In genomic region chr11:47512701-47513100, GRCh38 we compare ENCODE assay signal across 11 cellular contexts. TPM values are rescaled to one million over a fixed set of nuclear protein-coding genes. Genes with fewer than 3 reads are reported as not detected.
DNase-seq lines count a peak whose midpoint lies in the region; ATAC-seq and TF ChIP-seq lines count a peak whose summit lies in the region.
"Had no signal": no experiment of that assay in that cellular context is flagged by ENCODE, and none has a peak within 500 bp of the region (broad histone marks: within the 10 kb centered on the region; RNA-seq: fewer than 3 reads in every experiment).

No MANE protein-coding gene starts in this region.

- H3K4me2 ChIP-seq in SU-DHL-6 (ENCODE audit: low read depth, low read length, poor library complexity, severe bottlenecking) (peak overlapping the region; percentile 34), smooth muscle cell (peak overlapping the region; percentile 71)

- WGBS in smooth muscle cell (ENCODE audit: low lambda C conversion rate), result 11% methylated on average over 2 of the region's 2 CpGs

- H3K9me3 Mint-ChIP-seq in T-helper 1 cell treated with Interleukin-12 subunit alpha and Interleukin-12 subunit beta and Interleukin-4 antibody, amounts not matched to agents 30 μg/mL and 1 μg/mL, for 36 hours, result no peaks in the 10 kb centered on the region
- H3K9me3 Mint-ChIP-seq in Caco-2 (ENCODE audit: unreplicated experiment) (no peaks in the 10 kb centered on the region), Calu3 (ENCODE audit: low read depth, unreplicated experiment) (no peaks in the 10 kb centered on the region)

- peak overlapping the region; percentile 6 for H3K27ac Mint-ChIP-seq in T-helper 1 cell treated with Interleukin-12 subunit alpha and Interleukin-12 subunit beta and Interleukin-4 antibody, amounts not matched to agents 30 μg/mL and 1 μg/mL, for 36 hours
- H3K27ac Mint-ChIP-seq in Caco-2 (ENCODE audit: unreplicated experiment) (no peak overlapping the region), Calu3 (ENCODE audit: unreplicated experiment) (no peak overlapping the region)

- H3K9ac ChIP-seq in SU-DHL-6 (ENCODE audit: low read length), result peak overlapping the region; percentile 1; the same call in 1 of the 2 replicates
- peak overlapping the region; percentile 23; the same call in 1 of the 2 replicates for H3K9ac ChIP-seq in iPS-20b (ENCODE audit: low read depth, low read length)
- peak overlapping the region; percentile 68 for H3K9ac ChIP-seq in smooth muscle cell (ENCODE audit: low read depth)

- H3K4me1 Mint-ChIP-seq in T-helper 1 cell treated with Interleukin-12 subunit alpha and Interleukin-12 subunit beta and Interleukin-4 antibody, amounts not matched to agents 30 μg/mL and 1 μg/mL, for 36 hours (ENCODE audit: low read depth), result peaks cover 56% of the 10 kb centered on the region
- H3K4me1 Mint-ChIP-seq in Caco-2 (ENCODE audit: low read depth, unreplicated experiment), result peaks cover 44% of the 10 kb centered on the region
- H3K4me1 Mint-ChIP-seq in Calu3 (ENCODE audit: low read depth, unreplicated experiment), result peaks cover 50% of the 10 kb centered on the region

- no peak overlapping the region for H3K4me3 ChIP-seq in SU-DHL-6 (ENCODE audit: insufficient read depth, low read length, poor library complexity, severe bottlenecking)
- H3K4me3 ChIP-seq in iPS-20b (ENCODE audit: low read length), result no peak overlapping the region
- no peak overlapping the region for H3K4me3 ChIP-seq in smooth muscle cell
- no peak overlapping the region for H3K4me3 ChIP-seq in Caco-2 (ENCODE audit: low read depth, low read length)
- H3K4me3 ChIP-seq: transverse colon had no signal

- peaks cover 15% of the 10 kb centered on the region for H3F3A ChIP-seq in SU-DHL-6 (ENCODE audit: insufficient read depth)
- peaks cover 27% of the 10 kb centered on the region for H3F3A ChIP-seq in smooth muscle cell (ENCODE audit: low read depth)

- H2AFZ ChIP-seq in SU-DHL-6 (ENCODE audit: low read depth, low read length, severe bottlenecking), result no peak overlapping the region
- no peak overlapping the region for H2AFZ ChIP-seq in smooth muscle cell (ENCODE audit: low read depth)

- no peaks in the 10 kb centered on the region for H3K9me3 ChIP-seq in SU-DHL-6 (ENCODE audit: insufficient read depth, low read length)
- no peaks in the 10 kb centered on the region for H3K9me3 ChIP-seq in iPS-20b (ENCODE audit: insufficient read depth, low read depth, low read length)
- no peaks in the 10 kb centered on the region for H3K9me3 ChIP-seq in smooth muscle cell (replicated peaks; ENCODE audit: low read depth)
- no peaks in the 10 kb centered on the region for H3K9me3 ChIP-seq in Caco-2
- H3K9me3 ChIP-seq: transverse colon had no signal

- ATAC-seq in HG03432 (IDR thresholded peaks at IDR 0.05; ENCODE audit: unreplicated experiment), result no peak

- TF ChIP-seq CTCF in SU-DHL-6 (IDR thresholded peaks at IDR 0.05; ENCODE audit: insufficient read depth, low read length, poor library complexity, severe bottlenecking) (no peak), smooth muscle cell (IDR thresholded peaks at IDR 0.05; ENCODE audit: borderline replicate concordance, insufficient read depth, poor library complexity, severe bottlenecking) (no peak), Caco-2 (IDR thresholded peaks at IDR 0.05; ENCODE audit: insufficient read depth in 1 of 2, low read depth in 1 of 2, low read length in 1 of 2, severe bottlenecking in 1 of 2, unreplicated experiment in 1 of 2) (no peak), Calu3 (IDR thresholded peaks at IDR 0.05; ENCODE audit: unreplicated experiment) (no peak)

- DNase-seq in T-helper 1 cell (no peak), smooth muscle cell (lab: John Stamatoyannopoulos, UW; ENCODE audit: unreplicated experiment) (no peak), Caco-2 (no peak), Calu3 (no peak)
- DNase-seq: NCI-H446, posterior cingulate gyrus, transverse colon had no signal

- CTCF ChIA-PET in Caco-2 (lab: Charles Lee) (interaction anchor here (0.6 kb wide), 1 partner anchor 59 kb away, joined by 3 read pairs; no protein-coding TSS in a partner anchor), Calu3 (lab: Charles Lee) (interaction anchor here (1.6 kb wide), 1 partner anchor 39 kb away, joined by 3 read pairs; no protein-coding TSS in a partner anchor)

- POLR2A ChIA-PET in Caco-2 (lab: Charles Lee), result no interaction called here

- intact Hi-C loops in Caco-2 (cut with micrococcal nuclease; ENCODE audit: unreplicated experiment) (no loop called here), Calu3 (cut with micrococcal nuclease; ENCODE audit: unreplicated experiment) (no loop called here)

- H3K4me1 ChIP-seq in iPS-20b (ENCODE audit: insufficient read depth, low read length) (peaks cover 33% of the 10 kb centered on the region), smooth muscle cell (ENCODE audit: low read depth) (peaks cover 53% of the 10 kb centered on the region), Caco-2 (peaks cover 35% of the 10 kb centered on the region)

- H3K36me3 ChIP-seq in SU-DHL-6 (ENCODE audit: low read length) (no peaks in the 10 kb centered on the region), iPS-20b (ENCODE audit: insufficient read depth, low read depth, low read length) (no peaks in the 10 kb centered on the region; the same call in 1 of the 2 replicates), smooth muscle cell (ENCODE audit: low read depth) (no peaks in the 10 kb centered on the region), Caco-2 (ENCODE audit: control insufficient read depth, insufficient read depth, low read length) (no peaks in the 10 kb centered on the region)
- H3K36me3 ChIP-seq: transverse colon had no signal

- 0 out of 2 replicates have a peak, but pooled peaks cover 3% of the 10 kb centered on the region for H4K20me1 ChIP-seq in SU-DHL-6 (ENCODE audit: low read depth, low read length)
- peaks cover 66% of the 10 kb centered on the region for H4K20me1 ChIP-seq in smooth muscle cell (ENCODE audit: low read depth)

- H3K27me3 ChIP-seq in SU-DHL-6 (ENCODE audit: low read length), result no peaks in the 10 kb centered on the region
- H3K27me3 ChIP-seq in iPS-20b (ENCODE audit: insufficient read depth, low read length), result no peaks in the 10 kb centered on the region
- no peaks in the 10 kb centered on the region for H3K27me3 ChIP-seq in smooth muscle cell (ENCODE audit: low read depth)
- no peaks in the 10 kb centered on the region for H3K27me3 ChIP-seq in Caco-2 (replicated peaks; ENCODE audit: control insufficient read depth, insufficient read depth, low read length)
- H3K27me3 ChIP-seq: transverse colon had no signal

- no TSS peak for BruUV-seq in Caco-2 (replicated peaks; lab: Mats Ljungman, UMichigan)
- no TSS peak for BruUV-seq in Calu3 (replicated peaks; lab: Mats Ljungman, UMichigan)

- H3K27me3 Mint-ChIP-seq in T-helper 1 cell treated with Interleukin-12 subunit alpha and Interleukin-12 subunit beta and Interleukin-4 antibody, amounts not matched to agents 30 μg/mL and 1 μg/mL, for 36 hours (ENCODE audit: low read depth), result no peaks in the 10 kb centered on the region
- no peaks in the 10 kb centered on the region for H3K27me3 Mint-ChIP-seq in Caco-2 (ENCODE audit: insufficient read depth, unreplicated experiment)
- no peaks in the 10 kb centered on the region for H3K27me3 Mint-ChIP-seq in Calu3 (ENCODE audit: unreplicated experiment)

- H3K27ac ChIP-seq in SU-DHL-6 (ENCODE audit: low read depth, low read length), result peak overlapping the region; percentile 71
- no peak overlapping the region for H3K27ac ChIP-seq in iPS-20b (ENCODE audit: low read length)
- peak overlapping the region; percentile 92 for H3K27ac ChIP-seq in smooth muscle cell (ENCODE audit: low read depth)

- H3K4me3 Mint-ChIP-seq in T-helper 1 cell treated with Interleukin-12 subunit alpha and Interleukin-12 subunit beta and Interleukin-4 antibody, amounts not matched to agents 30 μg/mL and 1 μg/mL, for 36 hours, result no peak overlapping the region
- H3K4me3 Mint-ChIP-seq in Caco-2 (ENCODE audit: unreplicated experiment) (no peak overlapping the region), Calu3 (ENCODE audit: low read depth, unreplicated experiment) (no peak overlapping the region)

- H3K36me3 Mint-ChIP-seq in T-helper 1 cell treated with Interleukin-12 subunit alpha and Interleukin-12 subunit beta and Interleukin-4 antibody, amounts not matched to agents 30 μg/mL and 1 μg/mL, for 36 hours (ENCODE audit: low read depth), result peaks cover 8% of the 10 kb centered on the region
- peaks cover 59% of the 10 kb centered on the region for H3K36me3 Mint-ChIP-seq in Caco-2 (ENCODE audit: insufficient read depth, unreplicated experiment)
- peaks cover 23% of the 10 kb centered on the region for H3K36me3 Mint-ChIP-seq in Calu3 (ENCODE audit: insufficient read depth, unreplicated experiment)

- H3K9me2 ChIP-seq in SU-DHL-6 (replicated peaks; ENCODE audit: insufficient read depth, low read length), result no peaks in the 10 kb centered on the region

- H3K79me2 ChIP-seq in SU-DHL-6 (ENCODE audit: insufficient read depth, low read length), result peaks cover 98% of the 10 kb centered on the region
- H3K79me2 ChIP-seq in smooth muscle cell (ENCODE audit: low read depth), result peaks cover 91% of the 10 kb centered on the region

RNA-seq across cellular contexts. Expression of gene CELF1, which starts 40.2 kb away (rescaled TPM):
- total RNA-seq in smooth muscle cell (64.8 and 78.2 TPM in 2 replicates), Caco-2 (2022) (146 and 152 TPM in 2 replicates), Calu3 (2022) (150 and 157 TPM in 2 replicates)
- 42.5 and 49.4 TPM in 2 replicates for polyA plus RNA-seq in smooth muscle cell

RNA-seq across cellular contexts. Expression of gene PTPMT1, which starts 52.7 kb away (rescaled TPM):
- 136 and 152 TPM in 2 replicates for total RNA-seq in smooth muscle cell
- polyA plus RNA-seq in smooth muscle cell, result 75.5 and 103 TPM in 2 replicates
- total RNA-seq in Caco-2 (2022), result 100 and 108 TPM in 2 replicates
- total RNA-seq in Calu3 (2022), result 49.0 and 49.7 TPM in 2 replicates

Comparison
In these comparisons a context has a peak if more than half of its experiments do, and no peak if none do; other contexts are left out.
1. H3K9ac ChIP-seq: peak in every context shown above with its lines; median percentile 68 in smooth muscle cell; 23 in iPS-20b; 1 in SU-DHL-6.